Comparison of ENCODE assay signal across 8 cellular contexts in the genomic region with DNA sequence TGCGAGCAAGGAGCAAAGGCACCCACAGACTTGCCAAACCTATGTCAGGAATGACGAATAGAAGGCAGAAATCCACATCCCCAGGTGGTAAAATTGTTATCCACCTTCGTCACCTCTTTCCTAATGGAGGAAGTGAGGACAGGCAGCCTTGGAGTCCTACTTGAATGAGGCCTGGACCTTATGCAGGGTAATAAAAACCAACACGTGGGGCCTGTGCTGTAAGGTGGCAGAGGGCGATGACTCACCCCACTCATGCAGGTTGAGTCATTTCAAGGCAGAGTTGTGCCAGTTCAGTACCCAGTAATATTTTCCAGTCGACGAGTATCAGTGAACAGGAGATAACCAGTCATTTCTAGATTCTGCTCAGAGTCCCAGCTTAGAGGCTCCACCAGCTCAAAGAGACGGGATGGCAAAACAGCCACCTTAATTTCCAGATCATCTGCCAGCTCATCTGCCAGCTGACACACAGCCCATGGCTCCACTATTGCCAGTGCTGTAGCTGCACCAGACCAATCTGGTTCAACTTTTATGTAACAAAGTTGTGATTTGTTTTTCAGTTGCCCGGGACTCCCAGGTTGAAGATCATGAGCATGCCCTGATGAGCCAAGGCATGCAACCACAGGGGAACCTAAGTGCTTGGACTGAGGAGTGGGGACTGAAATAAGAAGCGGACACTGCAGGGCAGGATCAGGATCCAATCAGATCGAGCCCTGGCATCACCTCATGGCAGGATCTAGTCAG.
DNase-seq lines count a peak whose midpoint lies in the region; ATAC-seq and TF ChIP-seq lines count a peak whose summit lies in the region.

No MANE protein-coding gene starts in this region.

- ATAC-seq in GM21619 (IDR thresholded peaks at IDR 0.05; ENCODE audit: unreplicated experiment), result peak; percentile 64
- no peak for ATAC-seq in HG03039 (IDR thresholded peaks at IDR 0.05; ENCODE audit: unreplicated experiment)

- H3K9me3 ChIP-seq in Peyer's patch, result no peaks in the 10 kb centered on the region

- H3K4me1 ChIP-seq in Peyer's patch, result peaks cover 0 to 10% (median 0%) of the 10 kb centered on the region in 4 donors

- H3K27ac ChIP-seq in Peyer's patch, result peak overlapping the region in 2 of 4 donors; percentile 76 to 89

- DNase-seq in AG20443 (ENCODE audit: low spot score) (peak; percentile 70), Peyer's patch (peak in 2 of 3 donors; percentile 75 to 90), kidney epithelial cell (ENCODE audit: low read depth) (peak; percentile 100), NK-92 (lab: John Stamatoyannopoulos, UW; ENCODE audit: unreplicated experiment) (no peak)
- DNase-seq in activated naive CD4-positive, alpha-beta T cell treated with Interleukin-2 at 50 U/mL for 16 hours, result peak; percentile 81
- DNase-seq in stimulated activated CD8-positive, alpha-beta memory T cell treated with anti-CD3 and anti-CD28 coated beads, Interleukin-15, amount 100 ng/mL, for 4 hours (ENCODE audit: low read depth in 2 of 2), result peak; percentile 56 to 78

- peak in 1 of 2 donors; percentile 31 for TF ChIP-seq POLR2A in Peyer's patch (IDR thresholded peaks at IDR 0.05)

- TF ChIP-seq CTCF in Peyer's patch (IDR thresholded peaks at IDR 0.05) (no peak), kidney epithelial cell (IDR thresholded peaks at IDR 0.05; ENCODE audit: insufficient read depth, low read length, poor library complexity, severe bottlenecking) (no peak)

- no peak overlapping the region for H3K4me3 ChIP-seq in Peyer's patch
- H3K4me3 ChIP-seq in kidney epithelial cell (ENCODE audit: low read depth, low read length), result no peak overlapping the region

- H3K27me3 ChIP-seq in Peyer's patch, result no peaks in the 10 kb centered on the region
- H3K27me3 ChIP-seq in kidney epithelial cell (ENCODE audit: control insufficient read depth, insufficient read depth, low read length), result no peaks in the 10 kb centered on the region

- H3K36me3 ChIP-seq in Peyer's patch (no peaks in the 10 kb centered on the region), kidney epithelial cell (ENCODE audit: control insufficient read depth, insufficient read depth, low read length) (no peaks in the 10 kb centered on the region)
